Comparison of ENCODE assay signal across 1 cellular context in the genomic region with DNA sequence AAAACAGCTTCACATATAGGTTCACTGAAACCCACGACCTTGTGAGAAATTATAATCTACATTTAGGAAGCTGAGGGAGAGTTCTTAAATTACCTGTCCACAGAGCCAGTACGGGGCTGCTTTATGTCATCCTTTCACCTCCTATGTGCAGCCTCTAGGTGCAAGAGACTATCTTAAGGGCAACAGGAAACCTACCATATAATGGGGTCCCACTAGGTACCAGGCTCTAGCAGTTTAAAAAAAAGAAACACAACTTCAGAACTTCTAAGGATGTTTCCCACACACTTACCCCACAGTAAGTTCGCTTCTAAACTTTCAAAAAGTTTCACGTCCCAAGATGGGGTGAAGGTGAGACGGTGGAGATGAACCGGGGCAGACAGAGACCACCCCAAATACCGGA.
TF ChIP-seq lines count a peak whose summit lies in the region.

No MANE protein-coding gene starts in this region.

TF ChIP-seq in A549, 52 proteins besides CTCF, POLR2A, EP300 and RAD21 (continued from another document):
- TF ChIP-seq NFE2L2 (conservative IDR thresholded peaks at IDR 0.05; ENCODE audit: low read length) (no peak), CHD4 (IDR thresholded peaks at IDR 0.05; ENCODE audit: borderline replicate concordance) (no peak), NPAS2 (CRISPR knock-in tag; IDR thresholded peaks at IDR 0.05; ENCODE audit: borderline replicate concordance) (no peak)
- TF ChIP-seq, protein P1, sequence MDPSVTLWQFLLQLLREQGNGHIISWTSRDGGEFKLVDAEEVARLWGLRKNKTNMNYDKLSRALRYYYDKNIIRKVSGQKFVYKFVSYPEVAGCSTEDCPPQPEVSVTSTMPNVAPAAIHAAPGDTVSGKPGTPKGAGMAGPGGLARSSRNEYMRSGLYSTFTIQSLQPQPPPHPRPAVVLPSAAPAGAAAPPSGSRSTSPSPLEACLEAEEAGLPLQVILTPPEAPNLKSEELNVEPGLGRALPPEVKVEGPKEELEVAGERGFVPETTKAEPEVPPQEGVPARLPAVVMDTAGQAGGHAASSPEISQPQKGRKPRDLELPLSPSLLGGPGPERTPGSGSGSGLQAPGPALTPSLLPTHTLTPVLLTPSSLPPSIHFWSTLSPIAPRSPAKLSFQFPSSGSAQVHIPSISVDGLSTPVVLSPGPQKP (IDR thresholded peaks at IDR 0.05; ENCODE audit: low read depth, low read length): no peak
